28 cellular contexts compared by ENCODE assay signal in genomic region chr15:52518972-52519371, GRCh38. TPM values are rescaled to one million over a fixed set of nuclear protein-coding genes. Genes with fewer than 3 reads are reported as not detected.
DNase-seq lines count a peak whose midpoint lies in the region; TF ChIP-seq lines count a peak whose summit lies in the region.
"Had no signal": no experiment of that assay in that cellular context is flagged by ENCODE, and none has a peak within 500 bp of the region (broad histone marks: within the 10 kb centered on the region; RNA-seq: fewer than 3 reads in every experiment).

No MANE protein-coding gene starts in this region.

- POLR2A ChIA-PET in OCI-LY7 (lab: Charles Lee) = interaction anchor here (1.0 to 1.7 kb wide), 3 partner anchors 8 to 39 kb away, joined by 3 to 6 read pairs (median 4); no protein-coding TSS in a partner anchor
- POLR2A ChIA-PET in activated CD4-positive, alpha-beta memory T cell treated with anti-CD3 and anti-CD28 coated beads, Interleukin-2, amount 10 ng/mL, durations not matched to agents 7 days and 5 days (lab: Charles Lee) = no interaction called here

- no peak overlapping the region for H3K27ac ChIP-seq in OCI-LY7 (ENCODE audit: low read depth, low read length, poor library complexity, severe bottlenecking)
- H3K27ac ChIP-seq: body of pancreas, KMS-11, left ventricle myocardium inferior, parathyroid adenoma had no signal

- H3K36me3 Mint-ChIP-seq in dendritic cell treated with granulocyte-macrophage colony-stimulating factor and Interleukin-4, amounts not matched to agents 40 ng/mL and 50 ng/mL, for 4 days (ENCODE audit: low read depth) = peaks cover 8% of the 10 kb centered on the region
- H3K36me3 Mint-ChIP-seq in activated CD4-positive, alpha-beta memory T cell treated with anti-CD3 and anti-CD28 coated beads, Interleukin-2, amount 10 ng/mL, durations not matched to agents 7 days and 5 days (ENCODE audit: low read depth) = no peaks in the 10 kb centered on the region
- H3K36me3 Mint-ChIP-seq in HFFc6 (ENCODE audit: low read depth) = 0 out of 2 replicates have a peak, but pooled peaks cover 5% of the 10 kb centered on the region
- H3K36me3 Mint-ChIP-seq: WTC11 had no signal

- no peak for TF ChIP-seq CTCF in Loucy (conservative IDR thresholded peaks at IDR 0.05; ENCODE audit: low read length)
- TF ChIP-seq CTCF in OCI-LY7 (conservative IDR thresholded peaks at IDR 0.05; ENCODE audit: low read length) = no peak
- TF ChIP-seq CTCF in HFFc6 (IDR thresholded peaks at IDR 0.05) = no peak

- no peaks in the 10 kb centered on the region for H3F3A ChIP-seq in Loucy (ENCODE audit: low read depth)

- no peak overlapping the region for H3K4me3 ChIP-seq in Loucy (ENCODE audit: low read length, poor library complexity, severe bottlenecking)
- H3K4me3 ChIP-seq in OCI-LY7 (ENCODE audit: low read depth, low read length, poor library complexity, severe bottlenecking) = no peak overlapping the region
- H3K4me3 ChIP-seq: body of pancreas, GM23338, heart left ventricle, left ventricle myocardium inferior had no signal

- CTCF ChIA-PET in OCI-LY7 (lab: Charles Lee; ENCODE audit: unreplicated experiment) = no interaction called here
- CTCF ChIA-PET in activated CD4-positive, alpha-beta memory T cell treated with anti-CD3 and anti-CD28 coated beads, Interleukin-2, amount 10 ng/mL, durations not matched to agents 7 days and 5 days (lab: Charles Lee) = interaction anchor here (1.5 kb wide), 2 partner anchors 9 kb away, joined by 3 to 6 read pairs; partner anchors contain the start of gene MYO5A

- H3K9me2 ChIP-seq in Loucy (replicated peaks; ENCODE audit: low read depth, low read length) (no peaks in the 10 kb centered on the region), OCI-LY7 (ENCODE audit: insufficient read depth, low read length) (no peaks in the 10 kb centered on the region; the same call in 1 of the 2 replicates)

- H3K4me2 ChIP-seq in Loucy (ENCODE audit: low read depth, low read length, poor library complexity, severe bottlenecking) (peak overlapping the region; percentile 38), OCI-LY7 (ENCODE audit: low read length) (0 out of 2 replicates have a peak overlapping the region, but pooled peaks have one; percentile 19)
- H3K4me2 ChIP-seq: GM23338, KMS-11 had no signal

- H3K27ac Mint-ChIP-seq in dendritic cell treated with granulocyte-macrophage colony-stimulating factor and Interleukin-4, amounts not matched to agents 40 ng/mL and 50 ng/mL, for 4 days = peak overlapping the region; percentile 63
- no peak overlapping the region for H3K27ac Mint-ChIP-seq in activated CD4-positive, alpha-beta memory T cell treated with anti-CD3 and anti-CD28 coated beads, Interleukin-2, amount 10 ng/mL, durations not matched to agents 7 days and 5 days
- no peak overlapping the region; the same call in 1 of the 2 replicates for H3K27ac Mint-ChIP-seq in HFFc6
- H3K27ac Mint-ChIP-seq: activated CD8-positive, alpha-beta memory T cell treated with anti-CD3 and anti-CD28 coated beads, Interleukin-2, amount 10 ng/mL, durations not matched to agents 7 days and 5 days; activated naive CD4-positive, alpha-beta T cell treated with anti-CD3 and anti-CD28 coated beads for 36 hours; GM23338; WTC11 had no signal

- no peaks in the 10 kb centered on the region for H3K9me3 ChIP-seq in Loucy (ENCODE audit: insufficient read depth, low read depth, low read length)
- H3K9me3 ChIP-seq in OCI-LY7 (ENCODE audit: low read length) = no peaks in the 10 kb centered on the region
- H3K9me3 ChIP-seq: body of pancreas, heart left ventricle, left ventricle myocardium inferior had no signal

- H3K9ac ChIP-seq in Loucy (ENCODE audit: low read depth, low read length, poor library complexity, severe bottlenecking) = no peak overlapping the region
- H3K9ac ChIP-seq: KMS-11, parathyroid adenoma had no signal

- intact Hi-C loops in OCI-LY7 (cut with micrococcal nuclease; ENCODE audit: unreplicated experiment) = no loop called here
- intact Hi-C loops in dendritic cell treated with granulocyte-macrophage colony-stimulating factor and Interleukin-4, amounts not matched to agents 40 ng/mL and 50 ng/mL, for 4 days (cut with micrococcal nuclease) = no loop called here

- H2AFZ ChIP-seq in Loucy (ENCODE audit: low read length) (no peak overlapping the region), OCI-LY7 (ENCODE audit: low read length) (no peak overlapping the region)
- H2AFZ ChIP-seq: GM23338, parathyroid adenoma had no signal

- H3K4me1 Mint-ChIP-seq in dendritic cell treated with granulocyte-macrophage colony-stimulating factor and Interleukin-4, amounts not matched to agents 40 ng/mL and 50 ng/mL, for 4 days (ENCODE audit: low read depth) = peaks cover 56% of the 10 kb centered on the region
- H3K4me1 Mint-ChIP-seq in activated CD4-positive, alpha-beta memory T cell treated with anti-CD3 and anti-CD28 coated beads, Interleukin-2, amount 10 ng/mL, durations not matched to agents 7 days and 5 days = peaks cover 16% of the 10 kb centered on the region
- H3K4me1 Mint-ChIP-seq in HFFc6 (ENCODE audit: low read depth) = peaks cover 46% of the 10 kb centered on the region

- no TSS peak for BruUV-seq in OCI-LY7 (replicated peaks; lab: Mats Ljungman, UMichigan)

- H4K20me1 ChIP-seq in Loucy (ENCODE audit: insufficient read depth, low read length, poor library complexity, severe bottlenecking) (no peaks in the 10 kb centered on the region), OCI-LY7 (ENCODE audit: insufficient read depth, low read length) (peaks cover 14% of the 10 kb centered on the region)

- H3K27me3 Mint-ChIP-seq in dendritic cell treated with granulocyte-macrophage colony-stimulating factor and Interleukin-4, amounts not matched to agents 40 ng/mL and 50 ng/mL, for 4 days = no peaks in the 10 kb centered on the region
- H3K27me3 Mint-ChIP-seq in activated CD4-positive, alpha-beta memory T cell treated with anti-CD3 and anti-CD28 coated beads, Interleukin-2, amount 10 ng/mL, durations not matched to agents 7 days and 5 days = no peaks in the 10 kb centered on the region
- H3K27me3 Mint-ChIP-seq in HFFc6 (ENCODE audit: insufficient read depth) = no peaks in the 10 kb centered on the region; the same call in 1 of the 2 replicates
- H3K27me3 Mint-ChIP-seq: activated CD8-positive, alpha-beta memory T cell treated with anti-CD3 and anti-CD28 coated beads, Interleukin-2, amount 10 ng/mL, durations not matched to agents 7 days and 5 days; central memory CD8-positive, alpha-beta T cell had no signal

- H3K4me1 ChIP-seq in Loucy (ENCODE audit: insufficient read depth, low read length, poor library complexity, severe bottlenecking) (peaks cover 33% of the 10 kb centered on the region), OCI-LY7 (ENCODE audit: insufficient read depth, low read length, poor library complexity, severe bottlenecking) (peaks cover 21% of the 10 kb centered on the region)
- H3K4me1 ChIP-seq: body of pancreas, parathyroid adenoma had no signal

- peak overlapping the region; percentile 55 for H3K4me3 Mint-ChIP-seq in dendritic cell treated with granulocyte-macrophage colony-stimulating factor and Interleukin-4, amounts not matched to agents 40 ng/mL and 50 ng/mL, for 4 days
- no peak overlapping the region for H3K4me3 Mint-ChIP-seq in activated CD4-positive, alpha-beta memory T cell treated with anti-CD3 and anti-CD28 coated beads, Interleukin-2, amount 10 ng/mL, durations not matched to agents 7 days and 5 days
- H3K4me3 Mint-ChIP-seq in HFFc6 = no peak overlapping the region
- H3K4me3 Mint-ChIP-seq: activated CD8-positive, alpha-beta memory T cell treated with anti-CD3 and anti-CD28 coated beads, Interleukin-2, amount 10 ng/mL, durations not matched to agents 7 days and 5 days; activated naive CD4-positive, alpha-beta T cell treated with anti-CD3 and anti-CD28 coated beads for 36 hours; central memory CD8-positive, alpha-beta T cell; GM23338; neural crest cell; WTC11 had no signal

- H3K79me2 ChIP-seq in Loucy (ENCODE audit: insufficient read depth, low read length) = peaks cover 66% of the 10 kb centered on the region
- H3K79me2 ChIP-seq in OCI-LY7 (ENCODE audit: insufficient read depth, low read depth, low read length) = peaks cover 89% of the 10 kb centered on the region; the same call in 1 of the 2 replicates

- no peaks in the 10 kb centered on the region for H3K9me3 Mint-ChIP-seq in dendritic cell treated with granulocyte-macrophage colony-stimulating factor and Interleukin-4, amounts not matched to agents 40 ng/mL and 50 ng/mL, for 4 days
- H3K9me3 Mint-ChIP-seq in activated CD4-positive, alpha-beta memory T cell treated with anti-CD3 and anti-CD28 coated beads, Interleukin-2, amount 10 ng/mL, durations not matched to agents 7 days and 5 days = no peaks in the 10 kb centered on the region
- H3K9me3 Mint-ChIP-seq in HFFc6 = no peaks in the 10 kb centered on the region
- H3K9me3 Mint-ChIP-seq: activated naive CD4-positive, alpha-beta T cell treated with anti-CD3 and anti-CD28 coated beads for 36 hours; central memory CD8-positive, alpha-beta T cell; GM23338; neural crest cell; WTC11 had no signal

- no peaks in the 10 kb centered on the region for H3K27me3 ChIP-seq in Loucy (ENCODE audit: insufficient read depth, low read length, poor library complexity, severe bottlenecking)
- H3K27me3 ChIP-seq: body of pancreas, heart left ventricle had no signal

- DNase-seq in AML-193 (lab: John Stamatoyannopoulos, UW) (peak; percentile 70 to 78), OCI-LY7 (ENCODE audit: low spot score) (no peak), NCI-H446 treated with DMSO at 0.1 percent for 48 hours (lab: John Stamatoyannopoulos, UW) (no peak), HFFc6 (no peak)
- DNase-seq in activated CD4-positive, alpha-beta memory T cell treated with anti-CD3 and anti-CD28 coated beads, Interleukin-2, amount 10 ng/mL, durations not matched to agents 7 days and 5 days = no peak
- DNase-seq in activated effector memory CD4-positive, alpha-beta T cell treated with anti-CD3 and anti-CD28 coated beads, Interleukin-2, amount 50 U/mL, for 16 hours = no peak
- DNase-seq: activated CD4-positive, alpha-beta T cell treated with anti-CD3 and anti-CD28 coated beads, Interleukin-2, amount 50 U/mL, for 1 hour; activated CD8-positive, alpha-beta memory T cell treated with anti-CD3 and anti-CD28 coated beads, Interleukin-2, amount 10 ng/mL, durations not matched to agents 7 days and 5 days; activated naive CD4-positive, alpha-beta T cell treated with anti-CD3 and anti-CD28 coated beads for 36 hours; activated T-cell treated with anti-CD3 and anti-CD28 coated beads, Interleukin-2, amount 50 U/mL, for 48 hours; body of pancreas; dermis blood vessel endothelial cell; DMS 273 treated with DMSO at 0.1 percent for 48 hours; heart left ventricle; left ventricle myocardium inferior; mesendoderm; retina; small intestine; stimulated activated CD4-positive, alpha-beta T cell treated with anti-CD3 and anti-CD28 coated beads, Interleukin-1b, Interleukin-23, amount 100 ng/mL, for 48 hours; stimulated activated naive CD8-positive, alpha-beta T cell treated with anti-CD3 and anti-CD28 coated beads, Interleukin-15, Interleukin-2, amounts not matched to agents 100 U/mL and 50 U/mL, for 24 hours had no signal

- H3K36me3 ChIP-seq in Loucy (ENCODE audit: insufficient read depth, low read length) (no peaks in the 10 kb centered on the region), OCI-LY7 (ENCODE audit: insufficient read depth, low read length) (no peaks in the 10 kb centered on the region)
- H3K36me3 ChIP-seq: heart left ventricle, left ventricle myocardium inferior had no signal

RNA-seq across cellular contexts. Expression of gene MYO5A, which starts 9.7 kb away (rescaled TPM):
- total RNA-seq in OCI-LY7 (2014; rRNA removed; shearing (Covaris generic)) = 29.0 and 31.8 TPM in 2 replicates
- 41.9 and 42.0 TPM in 2 replicates for total RNA-seq in OCI-LY7 (2022)
- total RNA-seq in activated CD4-positive, alpha-beta memory T cell treated with anti-CD3 and anti-CD28 coated beads, Interleukin-2, amount 10 ng/mL, durations not matched to agents 7 days and 5 days = 10 to 100 TPM; 41.3 to 42.2 TPM
- 10 to 100 TPM; 47.4 to 59.4 (median 54.0) TPM for total RNA-seq in HFFc6 (2021; fragmentation: NEBNext Ultra II Directional; extraction: Animal tissue kit (Norgen Biotek cat#: 25700))

RNA-seq across cellular contexts. Expression of gene ARPP19, which starts 49.9 kb away (rescaled TPM):
- total RNA-seq in OCI-LY7 (2014; rRNA removed; shearing (Covaris generic)) = 48.0 and 68.3 TPM in 2 replicates
- total RNA-seq in OCI-LY7 (2022) = 92.9 and 101 TPM in 2 replicates
- 100 to 1,000 TPM; 176 to 193 TPM for total RNA-seq in activated CD4-positive, alpha-beta memory T cell treated with anti-CD3 and anti-CD28 coated beads, Interleukin-2, amount 10 ng/mL, durations not matched to agents 7 days and 5 days
- 100 to 1,000 TPM; 116 to 142 (median 126) TPM for total RNA-seq in HFFc6 (2021; fragmentation: NEBNext Ultra II Directional; extraction: Animal tissue kit (Norgen Biotek cat#: 25700))

Comparison
In these comparisons a context has a peak if more than half of its experiments do, and no peak if none do; other contexts are left out.
1. DNase-seq: peak in AML-193 (2 of 2); none in OCI-LY7 (single experiment), activated CD4-positive, alpha-beta memory T cell treated with anti-CD3 and anti-CD28 coated beads, Interleukin-2, amount 10 ng/mL, durations not matched to agents 7 days and 5 days (single experiment), NCI-H446 treated with DMSO at 0.1 percent for 48 hours (single experiment), HFFc6 (single experiment) and activated effector memory CD4-positive, alpha-beta T cell treated with anti-CD3 and anti-CD28 coated beads, Interleukin-2, amount 50 U/mL, for 16 hours (single experiment).